In genomic region chr10:35875281-35875680, GRCh38 we compare ENCODE assay signal across 14 cellular contexts.
DNase-seq lines count a peak whose midpoint lies in the region; TF ChIP-seq lines count a peak whose summit lies in the region.
"Had no signal": no experiment of that assay in that cellular context is flagged by ENCODE, and none has a peak within 500 bp of the region (broad histone marks: within the 10 kb centered on the region; RNA-seq: fewer than 3 reads in every experiment).

No MANE protein-coding gene starts in this region.

- no peak overlapping the region for H3K4me3 ChIP-seq in retinal pigment epithelial cell (ENCODE audit: low read length)

- DNase-seq in HCEC 1CT, result peak; percentile 13
- peak; percentile 47 for DNase-seq in astrocyte of the hippocampus (ENCODE audit: low read depth, low spot score)
- peak; percentile 92 for DNase-seq in islet precursor cell
- peak; percentile 43 for DNase-seq in retinal pigment epithelial cell (ENCODE audit: low read depth)
- no peak for DNase-seq in NCI-H2227 (lab: John Stamatoyannopoulos, UW; ENCODE audit: unreplicated experiment)
- DNase-seq in NCI-H226, result no peak
- DNase-seq in activated effector memory CD4-positive, alpha-beta T cell treated with anti-CD3 and anti-CD28 coated beads, Interleukin-2, amount 50 U/mL, for 16 hours, result no peak
- no peak for DNase-seq in NCI-H2081 treated with DMSO at 0.1 percent for 48 hours (lab: John Stamatoyannopoulos, UW)
- DNase-seq: activated CD4-positive, alpha-beta T cell treated with anti-CD3 and anti-CD28 coated beads for 36 hours; activated T-cell treated with anti-CD3 and anti-CD28 coated beads for 4 hours; CD4-positive, CD25-positive, alpha-beta regulatory T cell; dermis blood vessel endothelial cell; stimulated activated naive CD8-positive, alpha-beta T cell treated with anti-CD3 and anti-CD28 coated beads, Interleukin-15, Interleukin-2, amounts not matched to agents 100 U/mL and 50 U/mL, for 24 hours; T-cell had no signal

- no peak for TF ChIP-seq CTCF in retinal pigment epithelial cell (conservative IDR thresholded peaks at IDR 0.05; ENCODE audit: low read depth, low read length)

Comparison
In these comparisons a context has a peak if more than half of its experiments do, and no peak if none do; other contexts are left out.
1. DNase-seq: peak in HCEC 1CT (single experiment), astrocyte of the hippocampus (single experiment), islet precursor cell (single experiment) and retinal pigment epithelial cell (single experiment); none in NCI-H2227 (single experiment), NCI-H226 (single experiment), activated effector memory CD4-positive, alpha-beta T cell treated with anti-CD3 and anti-CD28 coated beads, Interleukin-2, amount 50 U/mL, for 16 hours (single experiment) and NCI-H2081 treated with DMSO at 0.1 percent for 48 hours (single experiment).